8 cellular contexts compared by ENCODE assay signal in the genomic region with DNA sequence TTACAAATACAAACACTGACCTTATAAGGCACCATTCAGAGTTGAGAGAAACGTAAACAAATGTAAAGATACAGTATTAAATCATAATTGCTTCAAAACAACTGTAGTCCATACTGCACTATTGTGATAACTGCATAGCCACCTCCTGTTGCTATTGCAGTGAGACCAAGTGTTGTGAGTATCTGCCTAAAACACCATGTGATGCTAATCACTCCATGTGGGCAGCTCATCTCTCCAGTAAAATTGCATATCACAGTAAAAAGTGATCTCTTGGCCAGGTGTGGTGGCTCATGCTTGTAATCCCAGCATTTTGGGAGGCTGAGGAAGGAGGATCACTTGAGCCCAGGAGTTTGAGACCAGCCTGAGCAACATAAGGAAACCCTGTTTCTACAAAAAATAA. TPM values are rescaled to one million over a fixed set of nuclear protein-coding genes. Genes with fewer than 3 reads are reported as not detected.
"Had no signal": no experiment of that assay in that cellular context is flagged by ENCODE, and none has a peak within 500 bp of the region (broad histone marks: within the 10 kb centered on the region; RNA-seq: fewer than 3 reads in every experiment).

No MANE protein-coding gene starts in this region.

- FAIRE-seq: GM12878, GM12891, GM12892, GM18507, GM19239 had no signal

- DNase-seq: GDM1, GF-D8 had no signal

- ATAC-seq: GM12878 had no signal

- H3K4me3 ChIP-seq: GM12878 had no signal

RNA-seq across cellular contexts. Expression of gene PRF1, which starts 26.8 kb away (rescaled TPM):
- total RNA-seq: G401 had no signal

RNA-seq across cellular contexts. Expression of gene ADAMTS14, which starts 43.0 kb away (rescaled TPM):
- total RNA-seq: GM12878 had no signal
